ENCODE assay signal across 17 cellular contexts in the genomic region with DNA sequence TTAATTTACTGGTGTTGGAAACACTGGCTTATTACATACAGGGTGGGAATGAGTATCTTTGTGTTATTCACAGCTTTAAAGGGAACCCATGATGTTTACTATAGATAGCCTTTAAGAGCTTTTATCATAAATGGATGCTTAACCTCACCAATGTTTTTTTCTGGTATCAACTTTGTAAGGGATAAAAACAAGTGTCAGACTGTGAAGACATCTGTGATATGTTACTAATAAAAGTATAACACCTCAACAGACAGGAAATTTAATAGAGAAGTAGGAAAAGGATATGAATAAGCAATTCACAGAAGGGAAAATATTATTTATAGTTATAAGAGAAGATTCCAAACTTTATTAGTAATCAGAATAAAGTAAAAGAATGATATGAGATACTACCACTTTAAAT. TPM values are rescaled to one million over a fixed set of nuclear protein-coding genes. Genes with fewer than 3 reads are reported as not detected.
DNase-seq lines count a peak whose midpoint lies in the region; ATAC-seq, FAIRE-seq and TF ChIP-seq lines count a peak whose summit lies in the region.
"Had no signal": no experiment of that assay in that cellular context is flagged by ENCODE, and none has a peak within 500 bp of the region (broad histone marks: within the 10 kb centered on the region; RNA-seq: fewer than 3 reads in every experiment).

No MANE protein-coding gene starts in this region.

- H3K36me3 ChIP-seq in endothelial cell of umbilical vein (ENCODE audit: control insufficient read depth in 2 of 2, extremely low read depth in 1 of 2, insufficient read depth in 2 of 2, low read length in 2 of 2) (peaks cover 4 to 13% of the 10 kb centered on the region in 2 experiments), osteoblast (ENCODE audit: insufficient read depth, low read length) (peaks cover 42% of the 10 kb centered on the region)

- no peaks in the 10 kb centered on the region for H3K9me1 ChIP-seq in endothelial cell of umbilical vein (replicated peaks; ENCODE audit: control insufficient read depth, extremely low read depth, insufficient read depth, low read length)

- H3K4me1 Mint-ChIP-seq in activated naive CD4-positive, alpha-beta T cell treated with anti-CD3 and anti-CD28 coated beads, Interleukin-2, amount 50 U/mL, for 24 hours: peaks cover 53% of the 10 kb centered on the region
- H3K4me1 Mint-ChIP-seq in T-cell: peaks cover 23 to 36% (median 36%) of the 10 kb centered on the region in 3 donors
- peaks cover 3 to 5% of the 10 kb centered on the region in 2 donors for H3K4me1 Mint-ChIP-seq in stimulated activated naive B cell treated with anti-CD40 and anti-IgM and Interleukin-4, amounts not matched to agents 10 μg/mL and 1 μg/mL and 100 μg/mL, for 72 hours

- DNase-seq in activated naive CD4-positive, alpha-beta T cell treated with Interleukin-2 at 50 U/mL for 16 hours: no peak
- DNase-seq in T-cell: no peak
- peak; percentile 64 for DNase-seq in endothelial cell of umbilical vein (ENCODE audit: low read depth, low spot score)
- no peak for DNase-seq in stimulated activated naive B cell treated with anti-CD40 and anti-IgM and Interleukin-4, amounts not matched to agents 10 μg/mL and 1 μg/mL and 100 μg/mL, for 72 hours
- DNase-seq in DMS79 treated with DMSO at 0.1 percent for 48 hours (lab: John Stamatoyannopoulos, UW): no peak
- no peak for DNase-seq in middle frontal gyrus (ENCODE audit: extremely low spot score, low spot score)
- DNase-seq in osteoblast (ENCODE audit: insufficient read length, low spot score, missing footprints): no peak
- DNase-seq: COR-L47, DMS53, H7, MG63, NCI-H1092 treated with DMSO at 0.1 percent for 48 hours, NCI-H1694, NCI-H69, PC-9 had no signal

- H3K27ac Mint-ChIP-seq in activated naive CD4-positive, alpha-beta T cell treated with anti-CD3 and anti-CD28 coated beads, Interleukin-2, amount 50 U/mL, for 24 hours: peak overlapping the region; percentile 90
- H3K27ac Mint-ChIP-seq in T-cell: peak overlapping the region; percentile 37 to 79
- peak overlapping the region; percentile 15 for H3K27ac Mint-ChIP-seq in stimulated activated naive B cell treated with anti-CD40 and anti-IgM and Interleukin-4, amounts not matched to agents 10 μg/mL and 1 μg/mL and 100 μg/mL, for 72 hours
- H3K27ac Mint-ChIP-seq: B cell had no signal

- dilution Hi-C loops in endothelial cell of umbilical vein (cut with MboI; ENCODE audit: extremely low pct_ligation_motif_present, low sequenced_read_pairs): no loop called here

- no TSS peak for BruUV-seq in endothelial cell of umbilical vein (replicated peaks; lab: Mats Ljungman, UMichigan)

- H3K4me2 ChIP-seq in endothelial cell of umbilical vein (ENCODE audit: insufficient read depth, low read length) (peak overlapping the region; percentile 51), osteoblast (ENCODE audit: insufficient read depth, low read length) (no peak overlapping the region)
- H3K4me2 ChIP-seq: PC-9 had no signal

- CTCF ChIA-PET in T-cell (lab: Charles Lee): interaction anchor here in 1 of 2 donors (0.6 kb wide), 1 partner anchor 92 kb away, joined by 3 read pairs; no protein-coding TSS in a partner anchor
- CTCF ChIA-PET in endothelial cell of umbilical vein (lab: Charles Lee): interaction anchor here (0.9 kb wide), 1 partner anchor 50 kb away, joined by 3 read pairs; no protein-coding TSS in a partner anchor

- no peak for FAIRE-seq in endothelial cell of umbilical vein (lab: Jason Lieb, UNC)

- H3K4me1 ChIP-seq in endothelial cell of umbilical vein (ENCODE audit: control insufficient read depth, extremely low read depth, insufficient read depth, low read length): peaks cover 15% of the 10 kb centered on the region
- H3K4me1 ChIP-seq in osteoblast (ENCODE audit: insufficient read depth, low read length): no peaks in the 10 kb centered on the region

- no peaks in the 10 kb centered on the region for H4K20me1 ChIP-seq in endothelial cell of umbilical vein (replicated peaks; ENCODE audit: control insufficient read depth, extremely low read depth, insufficient read depth, low read length)
- no peaks in the 10 kb centered on the region for H4K20me1 ChIP-seq in osteoblast (ENCODE audit: insufficient read depth, low read length)

- H3K9me3 ChIP-seq in endothelial cell of umbilical vein (replicated peaks; ENCODE audit: control insufficient read depth, insufficient read depth, low read length): no peaks in the 10 kb centered on the region
- no peaks in the 10 kb centered on the region for H3K9me3 ChIP-seq in osteoblast (ENCODE audit: low read depth, low read length)
- H3K9me3 ChIP-seq: MG63 had no signal

- peaks cover 29% of the 10 kb centered on the region for H3K36me3 Mint-ChIP-seq in activated naive CD4-positive, alpha-beta T cell treated with anti-CD3 and anti-CD28 coated beads, Interleukin-2, amount 50 U/mL, for 24 hours
- peaks cover 52% of the 10 kb centered on the region for H3K36me3 Mint-ChIP-seq in T-cell
- peaks cover 29 to 49% of the 10 kb centered on the region in 2 donors for H3K36me3 Mint-ChIP-seq in stimulated activated naive B cell treated with anti-CD40 and anti-IgM and Interleukin-4, amounts not matched to agents 10 μg/mL and 1 μg/mL and 100 μg/mL, for 72 hours

- H2AFZ ChIP-seq in endothelial cell of umbilical vein (ENCODE audit: low read depth, low read length) (no peak overlapping the region), osteoblast (ENCODE audit: low read length) (no peak overlapping the region)
- H2AFZ ChIP-seq: PC-9 had no signal

- H3K9me3 Mint-ChIP-seq in activated naive CD4-positive, alpha-beta T cell treated with anti-CD3 and anti-CD28 coated beads, Interleukin-2, amount 50 U/mL, for 24 hours: no peaks in the 10 kb centered on the region
- no peaks in the 10 kb centered on the region for H3K9me3 Mint-ChIP-seq in T-cell
- H3K9me3 Mint-ChIP-seq in stimulated activated naive B cell treated with anti-CD40 and anti-IgM and Interleukin-4, amounts not matched to agents 10 μg/mL and 1 μg/mL and 100 μg/mL, for 72 hours: no peaks in the 10 kb centered on the region

- POLR2A ChIA-PET in T-cell (lab: Charles Lee) (no interaction called here), endothelial cell of umbilical vein (lab: Charles Lee) (no interaction called here)

- H3K79me2 ChIP-seq in endothelial cell of umbilical vein (ENCODE audit: control insufficient read depth, insufficient read depth, low read length) (no peaks in the 10 kb centered on the region), osteoblast (ENCODE audit: insufficient read depth, low read length) (no peaks in the 10 kb centered on the region)

- H3K9ac ChIP-seq in endothelial cell of umbilical vein (replicated peaks; ENCODE audit: extremely low read depth, insufficient read depth, low read length): no peak overlapping the region

- no peak for ATAC-seq in T-cell (replicated peaks in 1 of 4)
- ATAC-seq in stimulated activated naive B cell treated with anti-CD40 and anti-IgM and Interleukin-4, amounts not matched to agents 10 μg/mL and 1 μg/mL and 100 μg/mL, for 72 hours (replicated peaks): no peak

- H3K4me3 ChIP-seq in endothelial cell of umbilical vein (replicated peaks in 1 of 3; ENCODE audit: insufficient read depth in 1 of 3, low read depth in 1 of 3, low read length in 3 of 3) (no peak overlapping the region), osteoblast (ENCODE audit: insufficient read depth, low read length) (no peak overlapping the region)
- H3K4me3 ChIP-seq: MG63, PC-9 had no signal

- H3K27me3 Mint-ChIP-seq in activated naive CD4-positive, alpha-beta T cell treated with anti-CD3 and anti-CD28 coated beads, Interleukin-2, amount 50 U/mL, for 24 hours: no peaks in the 10 kb centered on the region
- H3K27me3 Mint-ChIP-seq in T-cell: no peaks in the 10 kb centered on the region
- no peaks in the 10 kb centered on the region for H3K27me3 Mint-ChIP-seq in stimulated activated naive B cell treated with anti-CD40 and anti-IgM and Interleukin-4, amounts not matched to agents 10 μg/mL and 1 μg/mL and 100 μg/mL, for 72 hours
- H3K27me3 Mint-ChIP-seq: B cell had no signal

- intact Hi-C loops in endothelial cell of umbilical vein (cut with micrococcal nuclease): no loop called here

- TF ChIP-seq CTCF in endothelial cell of umbilical vein (IDR thresholded peaks at IDR 0.05; ENCODE audit: extremely low read depth in 1 of 2, insufficient read depth in 1 of 2, low read depth in 1 of 2, low read length in 2 of 2): no peak
- no peak for TF ChIP-seq CTCF in osteoblast (IDR thresholded peaks at IDR 0.05; ENCODE audit: extremely low read depth, low read depth, low read length)

- H3K27ac ChIP-seq in endothelial cell of umbilical vein (ENCODE audit: insufficient read depth, low read depth, low read length) (peak overlapping the region; percentile 8), osteoblast (ENCODE audit: low read depth, low read length) (no peak overlapping the region)
- H3K27ac ChIP-seq: PC-9 had no signal

- TF ChIP-seq POLR2A in endothelial cell of umbilical vein (IDR thresholded peaks at IDR 0.05; ENCODE audit: low read depth, low read length): no peak

- no peaks in the 10 kb centered on the region for H3K27me3 ChIP-seq in endothelial cell of umbilical vein (ENCODE audit: control insufficient read depth in 2 of 2, insufficient read depth in 2 of 2, low read length in 2 of 2)
- H3K27me3 ChIP-seq in osteoblast (ENCODE audit: insufficient read depth, low read length): no peaks in the 10 kb centered on the region
- H3K27me3 ChIP-seq: MG63 had no signal

- H3K4me3 Mint-ChIP-seq in activated naive CD4-positive, alpha-beta T cell treated with anti-CD3 and anti-CD28 coated beads, Interleukin-2, amount 50 U/mL, for 24 hours: no peak overlapping the region
- H3K4me3 Mint-ChIP-seq in T-cell: no peak overlapping the region
- H3K4me3 Mint-ChIP-seq in stimulated activated naive B cell treated with anti-CD40 and anti-IgM and Interleukin-4, amounts not matched to agents 10 μg/mL and 1 μg/mL and 100 μg/mL, for 72 hours: no peak overlapping the region
- H3K4me3 Mint-ChIP-seq: B cell had no signal

RNA-seq across cellular contexts. Expression of gene ACAT1, which starts 46.3 kb away (rescaled TPM):
- total RNA-seq in T-cell (10 to 100 TPM; 19.0 to 29.5 (median 23.0) TPM), endothelial cell of umbilical vein (51.7 and 59.9 TPM in 2 replicates), osteoblast (96.6 and 105 TPM in 2 replicates)
- polyA plus RNA-seq in endothelial cell of umbilical vein: 32.6 and 36.8 TPM in 2 replicates
- polyA plus RNA-seq in endothelial cell of umbilical vein (2011; cell fraction: cytosol; rRNA removed): 50.9 and 57.2 TPM in 2 replicates
- 29.8 and 41.4 TPM in 2 replicates for polyA plus RNA-seq in endothelial cell of umbilical vein (2011; cell fraction: nucleus; rRNA removed)
- 105 and 106 TPM in 2 replicates for polyA plus RNA-seq in endothelial cell of umbilical vein (2012)
- polyA minus RNA-seq in endothelial cell of umbilical vein: 40.7 and 65.4 TPM in 2 replicates
- polyA minus RNA-seq in endothelial cell of umbilical vein (2011; cell fraction: cytosol; rRNA and poly(A)+ RNA removed): 46.5 TPM
- polyA minus RNA-seq in endothelial cell of umbilical vein (2011; cell fraction: nucleus; rRNA and poly(A)+ RNA removed): 22.2 and 25.8 TPM in 2 replicates

RNA-seq across cellular contexts. Expression of gene NPAT, which starts 54.8 kb away (rescaled TPM):
- total RNA-seq in T-cell (10 to 100 TPM; 46.9 to 54.1 (median 49.1) TPM), endothelial cell of umbilical vein (19.0 and 19.7 TPM in 2 replicates), osteoblast (16.6 and 20.9 TPM in 2 replicates)
- polyA plus RNA-seq in endothelial cell of umbilical vein: 4.0 and 4.4 TPM in 2 replicates
- 4.7 and 5.0 TPM in 2 replicates for polyA plus RNA-seq in endothelial cell of umbilical vein (2011; cell fraction: cytosol; rRNA removed)
- polyA plus RNA-seq in endothelial cell of umbilical vein (2011; cell fraction: nucleus; rRNA removed): 12.5 and 17.5 TPM in 2 replicates
- 7.9 and 10.2 TPM in 2 replicates for polyA plus RNA-seq in endothelial cell of umbilical vein (2012)
- polyA minus RNA-seq in endothelial cell of umbilical vein: 20.3 and 23.5 TPM in 2 replicates
- polyA minus RNA-seq in endothelial cell of umbilical vein (2011; cell fraction: cytosol; rRNA and poly(A)+ RNA removed): 12.4 TPM
- polyA minus RNA-seq in endothelial cell of umbilical vein (2011; cell fraction: nucleus; rRNA and poly(A)+ RNA removed): 25.5 and 37.1 TPM in 2 replicates

RNA-seq across cellular contexts. Expression of gene ATM, which starts 55.2 kb away (rescaled TPM):
- total RNA-seq in T-cell (100 to 1,000 TPM; 376 to 547 (median 410) TPM), endothelial cell of umbilical vein (49.7 and 52.1 TPM in 2 replicates), osteoblast (120 and 172 TPM in 2 replicates)
- 8.3 and 11.8 TPM in 2 replicates for polyA plus RNA-seq in endothelial cell of umbilical vein
- 12.2 and 15.8 TPM in 2 replicates for polyA plus RNA-seq in endothelial cell of umbilical vein (2011; cell fraction: cytosol; rRNA removed)
- polyA plus RNA-seq in endothelial cell of umbilical vein (2011; cell fraction: nucleus; rRNA removed): 53.6 and 74.0 TPM in 2 replicates
- polyA plus RNA-seq in endothelial cell of umbilical vein (2012): 26.7 and 26.9 TPM in 2 replicates
- polyA minus RNA-seq in endothelial cell of umbilical vein: 46.2 and 111 TPM in 2 replicates
- polyA minus RNA-seq in endothelial cell of umbilical vein (2011; cell fraction: cytosol; rRNA and poly(A)+ RNA removed): 28.6 TPM
- 140 and 144 TPM in 2 replicates for polyA minus RNA-seq in endothelial cell of umbilical vein (2011; cell fraction: nucleus; rRNA and poly(A)+ RNA removed)

Comparison
In these comparisons a context has a peak if more than half of its experiments do, and no peak if none do; other contexts are left out.
1. H3K27ac Mint-ChIP-seq: peak in every context shown above with its lines; median percentile 90 in activated naive CD4-positive, alpha-beta T cell treated with anti-CD3 and anti-CD28 coated beads, Interleukin-2, amount 50 U/mL, for 24 hours; 58 in T-cell; 15 in stimulated activated naive B cell treated with anti-CD40 and anti-IgM and Interleukin-4, amounts not matched to agents 10 μg/mL and 1 μg/mL and 100 μg/mL, for 72 hours.